ENCODE assay signal across 10 cellular contexts in the genomic region with DNA sequence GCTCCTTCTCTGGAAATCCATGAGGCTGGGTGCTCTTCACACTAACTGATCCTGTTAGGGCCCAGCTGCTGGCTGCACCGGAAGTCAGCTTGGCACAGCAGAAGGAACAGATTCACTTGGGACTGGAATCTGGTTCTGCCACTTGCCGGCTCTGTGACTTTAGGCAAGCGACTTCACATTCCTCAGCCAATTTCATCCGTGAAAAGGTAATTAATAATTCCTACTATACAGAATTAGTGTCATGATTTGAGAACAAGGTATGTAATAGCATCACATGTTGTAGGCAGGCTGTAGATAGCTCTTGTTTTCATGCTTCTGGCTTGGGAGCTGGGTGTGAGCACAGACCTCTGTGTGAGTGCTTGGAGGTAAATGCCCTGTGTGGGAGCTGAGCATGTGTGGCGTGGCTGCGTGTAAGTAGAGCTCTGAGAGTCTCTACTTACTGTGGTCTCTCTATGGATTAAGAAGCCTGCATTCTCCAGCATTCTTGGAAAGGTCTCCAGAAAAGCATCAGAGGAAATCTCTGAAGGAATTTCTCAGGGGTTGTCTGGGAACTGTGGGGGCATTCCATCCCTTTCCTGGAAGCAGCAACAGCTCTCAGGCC. TPM values are rescaled to one million over a fixed set of nuclear protein-coding genes. Genes with fewer than 3 reads are reported as not detected.
DNase-seq lines count a peak whose midpoint lies in the region; TF ChIP-seq lines count a peak whose summit lies in the region.
"Had no signal": no experiment of that assay in that cellular context is flagged by ENCODE, and none has a peak within 500 bp of the region (broad histone marks: within the 10 kb centered on the region; RNA-seq: fewer than 3 reads in every experiment).

No MANE protein-coding gene starts in this region.

- peak overlapping the region; percentile 27 for H3K4me3 ChIP-seq in epithelial cell of esophagus (ENCODE audit: low read length)
- H3K4me3 ChIP-seq in neuronal stem cell (ENCODE audit: low read length in 2 of 2) = no peak overlapping the region
- H3K4me3 ChIP-seq in vagina = no peak overlapping the region

- no peak for TF ChIP-seq POLR2A in vagina (IDR thresholded peaks at IDR 0.05)

- H3K27ac ChIP-seq in neuronal stem cell (replicated peaks; ENCODE audit: low read length) (peak overlapping the region; percentile 40), vagina (no peak overlapping the region)
- H3K27ac ChIP-seq: neutrophil had no signal

- H3K23ac ChIP-seq in neuronal stem cell (ENCODE audit: low read depth, low read length, poor library complexity) = no peak overlapping the region

- peaks cover 4% of the 10 kb centered on the region for H3K9me3 Mint-ChIP-seq in activated T-cell treated with anti-CD3 and anti-CD28 coated beads, Interleukin-2, amount 50 U/mL, for 24 hours

- H3K4me1 ChIP-seq in neuronal stem cell (ENCODE audit: control insufficient read depth in 2 of 2, insufficient read depth in 1 of 2, low read depth in 1 of 2, low read length in 2 of 2) = peaks cover 12% of the 10 kb centered on the region in 2 donors
- H3K4me1 ChIP-seq in vagina = peaks cover 9% of the 10 kb centered on the region

- H3K79me1 ChIP-seq in neuronal stem cell (ENCODE audit: low read depth, low read length) = no peaks in the 10 kb centered on the region

- no peak overlapping the region for H2BK120ac ChIP-seq in neuronal stem cell (ENCODE audit: low read depth, low read length)

- peak overlapping the region; percentile 84 for H2AFZ ChIP-seq in neuronal stem cell (ENCODE audit: low read length)

- no peak overlapping the region for H3K4me3 Mint-ChIP-seq in activated T-cell treated with anti-CD3 and anti-CD28 coated beads, Interleukin-2, amount 50 U/mL, for 24 hours

- no peak overlapping the region for H3K9ac ChIP-seq in neuronal stem cell (ENCODE audit: low read depth, low read length, poor library complexity)

- no CpG with 5 or more reads among the region's 6 CpGs for WGBS in neuronal stem cell (ENCODE audit: extremely low coverage in 2 of 2, insufficient read length in 2 of 2, insufficient replicate concordance in 1 of 2), 2 donors

- no peaks in the 10 kb centered on the region for H3K36me3 ChIP-seq in neuronal stem cell (replicated peaks in 1 of 2; ENCODE audit: control insufficient read depth in 2 of 2, insufficient read depth in 2 of 2, low read length in 2 of 2)
- no peaks in the 10 kb centered on the region for H3K36me3 ChIP-seq in vagina
- H3K36me3 ChIP-seq: neutrophil had no signal

- no peak overlapping the region for H3K4me2 ChIP-seq in neuronal stem cell (ENCODE audit: insufficient read depth, low read length, poor library complexity, severe bottlenecking)

- H3K4me1 Mint-ChIP-seq in activated T-cell treated with anti-CD3 and anti-CD28 coated beads, Interleukin-2, amount 50 U/mL, for 24 hours (ENCODE audit: low read depth) = no peaks in the 10 kb centered on the region

- no peak overlapping the region for H4K8ac ChIP-seq in neuronal stem cell (ENCODE audit: low read depth, low read length)

- H3K18ac ChIP-seq in neuronal stem cell (ENCODE audit: low read length) = peak overlapping the region; percentile 79

- no peak overlapping the region for H4K91ac ChIP-seq in neuronal stem cell (ENCODE audit: low read depth, low read length, poor library complexity)

- no peak overlapping the region for H3K4ac ChIP-seq in neuronal stem cell (ENCODE audit: low read length)

- H3K27ac Mint-ChIP-seq in activated T-cell treated with anti-CD3 and anti-CD28 coated beads, Interleukin-2, amount 50 U/mL, for 24 hours = no peak overlapping the region

- TF ChIP-seq CTCF in epithelial cell of esophagus (IDR thresholded peaks at IDR 0.05; ENCODE audit: insufficient read depth, low read depth, low read length, missing control alignments) (no peak), vagina (IDR thresholded peaks at IDR 0.05) (no peak)

- intact Hi-C loops in vagina (cut with DNase I) = no loop called here

- H2BK15ac ChIP-seq in neuronal stem cell (ENCODE audit: low read length) = no peak overlapping the region

- peak overlapping the region; percentile 21 for H2BK5ac ChIP-seq in neuronal stem cell (ENCODE audit: low read length)

- DNase-seq in DMS79 (lab: John Stamatoyannopoulos, UW) (peak; percentile 47), NCI-H526 treated with DMSO at 0.1 percent for 48 hours (lab: John Stamatoyannopoulos, UW) (peak; percentile 91), epithelial cell of esophagus (ENCODE audit: low read depth) (peak; percentile 53), neuronal stem cell (ENCODE audit: low spot score) (no peak), vagina (ENCODE audit: extremely low spot score in 2 of 2) (no peak)
- DNase-seq in central memory CD4-positive, alpha-beta T cell = no peak
- no peak for DNase-seq in stimulated activated CD4-positive, alpha-beta T cell treated with anti-CD3 and anti-CD28 coated beads, Interleukin-4, amount 100 ng/mL, for 1 hour
- no peak for DNase-seq in activated T-cell treated with anti-CD3 and anti-CD28 coated beads, Interleukin-2, amount 50 U/mL, for 24 hours
- DNase-seq: NCI-H1436 treated with DMSO at 0.1 percent for 48 hours had no signal

- H3K9me3 ChIP-seq in neuronal stem cell (replicated peaks in 1 of 2; ENCODE audit: control insufficient read depth in 2 of 2, insufficient read depth in 1 of 2, low read depth in 1 of 2, low read length in 2 of 2) (no peaks in the 10 kb centered on the region), vagina (no peaks in the 10 kb centered on the region)
- H3K9me3 ChIP-seq: neutrophil had no signal

- H3K36me3 Mint-ChIP-seq in activated T-cell treated with anti-CD3 and anti-CD28 coated beads, Interleukin-2, amount 50 U/mL, for 24 hours (ENCODE audit: low read depth) = no peaks in the 10 kb centered on the region

- H3K14ac ChIP-seq in neuronal stem cell (ENCODE audit: low read length) = no peak overlapping the region

- H2BK12ac ChIP-seq in neuronal stem cell (ENCODE audit: low read length) = no peak overlapping the region

- peaks cover 29% of the 10 kb centered on the region for H3K27me3 Mint-ChIP-seq in activated T-cell treated with anti-CD3 and anti-CD28 coated beads, Interleukin-2, amount 50 U/mL, for 24 hours

- H3K27me3 ChIP-seq in neuronal stem cell (ENCODE audit: control insufficient read depth in 3 of 3, insufficient read depth in 3 of 3, low read depth in 1 of 3, low read length in 3 of 3) (no peaks in the 10 kb centered on the region), vagina (no peaks in the 10 kb centered on the region)

- no peak overlapping the region for H2AK5ac ChIP-seq in neuronal stem cell (ENCODE audit: low read depth, low read length)

RNA-seq across cellular contexts. Expression of a gene that starts 47.5 kb away (rescaled TPM):
- polyA plus RNA-seq in neuronal stem cell (2013, experiment 1 of 2) = 3.8 TPM
- 3.8 TPM for polyA plus RNA-seq in neuronal stem cell (2013, experiment 2 of 2)
- total RNA-seq in vagina = 7.9 TPM

RNA-seq across cellular contexts. Expression of a gene that starts 55.7 kb away (rescaled TPM):
- polyA plus RNA-seq in neuronal stem cell (2013, experiment 1 of 2) = 62.8 TPM
- polyA plus RNA-seq in neuronal stem cell (2013, experiment 2 of 2) = 63.2 TPM
- 251 TPM for total RNA-seq in vagina

Comparison
In these comparisons a context has a peak if more than half of its experiments do, and no peak if none do; other contexts are left out.
1. DNase-seq: peak in DMS79 (single experiment), NCI-H526 treated with DMSO at 0.1 percent for 48 hours (single experiment) and epithelial cell of esophagus (single experiment); none in neuronal stem cell (single experiment), central memory CD4-positive, alpha-beta T cell (single experiment), vagina (0 of 2), stimulated activated CD4-positive, alpha-beta T cell treated with anti-CD3 and anti-CD28 coated beads, Interleukin-4, amount 100 ng/mL, for 1 hour (single experiment) and activated T-cell treated with anti-CD3 and anti-CD28 coated beads, Interleukin-2, amount 50 U/mL, for 24 hours (single experiment).